ENCODE assay signal across 27 cellular contexts in the genomic region with DNA sequence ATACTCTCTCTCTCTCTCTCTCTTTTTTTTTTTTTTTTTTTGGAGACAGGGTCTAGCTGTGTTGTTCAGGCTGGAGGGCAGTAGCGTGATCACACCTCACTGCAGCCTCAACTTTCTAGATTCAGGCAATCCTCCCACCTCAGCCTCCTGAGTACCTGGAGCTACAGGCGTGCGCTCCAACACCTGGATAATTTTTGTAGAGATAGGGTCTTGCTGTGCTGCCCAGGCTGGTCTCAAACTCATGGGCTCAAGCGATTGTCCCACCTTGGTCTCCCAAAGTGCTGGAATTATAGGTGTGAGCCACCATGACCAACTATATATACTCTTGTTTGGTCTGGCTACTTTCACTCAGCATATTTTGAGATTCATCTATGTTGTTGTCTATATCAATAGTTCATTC.
"Had no signal": no experiment of that assay in that cellular context is flagged by ENCODE, and none has a peak within 500 bp of the region (broad histone marks: within the 10 kb centered on the region; RNA-seq: fewer than 3 reads in every experiment).

No MANE protein-coding gene starts in this region.

- DNase-seq: hypothalamus; immature natural killer cell; kidney; left colon; left lung; lower lobe of right lung; mammary epithelial cell; mesenchymal stem cell; naive thymus-derived CD8-positive, alpha-beta T cell; ovary; stimulated activated CD4-positive, alpha-beta T cell treated with anti-CD3 and anti-CD28 coated beads, Interleukin-12 subunit alpha, Interleukin-12 subunit beta, amount 100 ng/mL, for 4 hours; stimulated activated CD4-positive, alpha-beta T cell treated with anti-CD3 and anti-CD28 coated beads, Interleukin-15, amount 100 ng/mL, for 24 hours; stimulated activated CD4-positive, alpha-beta T cell treated with anti-CD3 and anti-CD28 coated beads, Interleukin-2, amount 100 ng/mL, for 24 hours; stimulated activated CD4-positive, alpha-beta T cell treated with anti-CD3 and anti-CD28 coated beads, Interleukin-4, amount 100 ng/mL, for 1 hour; stimulated activated naive CD4-positive, alpha-beta T cell; tibial artery; trophoblast cell; upper lobe of right lung had no signal

- H3K9me3 ChIP-seq: ovary, suprapubic skin had no signal

- H3K4me3 Mint-ChIP-seq: stimulated activated naive CD8-positive, alpha-beta T cell treated with anti-CD3 and anti-CD28 coated beads, Interleukin-15, Interleukin-2, amounts not matched to agents 100 ng/mL and 50 ng/mL, for 24 hours had no signal

- ATAC-seq: left colon; left lung; lower lobe of right lung; naive thymus-derived CD8-positive, alpha-beta T cell; sciatic nerve; upper lobe of right lung had no signal

- H3K4me3 ChIP-seq: left lung, lower lobe of right lung, ovary, right atrium auricular region, skin epidermis, suprapubic skin, thoracic aorta, tibial artery, upper lobe of right lung had no signal

- H3K27me3 Mint-ChIP-seq: naive thymus-derived CD8-positive, alpha-beta T cell; progenitor cell of endocrine pancreas; stimulated activated naive CD8-positive, alpha-beta T cell treated with anti-CD3 and anti-CD28 coated beads, Interleukin-15, Interleukin-2, amounts not matched to agents 100 ng/mL and 50 ng/mL, for 24 hours had no signal

- H3K36me3 ChIP-seq: left lung, lower lobe of right lung, ovary, right atrium auricular region, suprapubic skin, thoracic aorta, tibial artery, upper lobe of right lung had no signal

- FAIRE-seq: islet of Langerhans, kidney, urothelium cell line had no signal

- H3K27ac Mint-ChIP-seq: naive thymus-derived CD8-positive, alpha-beta T cell; progenitor cell of endocrine pancreas; stimulated activated naive CD8-positive, alpha-beta T cell treated with anti-CD3 and anti-CD28 coated beads, Interleukin-15, Interleukin-2, amounts not matched to agents 100 ng/mL and 50 ng/mL, for 24 hours had no signal

- H3K27me3 ChIP-seq: left lung, ovary, right atrium auricular region, suprapubic skin, tibial artery, upper lobe of right lung had no signal

- H3K27ac ChIP-seq: left lung, lower lobe of right lung, ovary, right atrium auricular region, skin epidermis, suprapubic skin, thoracic aorta, tibial artery, upper lobe of right lung had no signal
